ENCODE assay signal across 1 cellular context in the genomic region with DNA sequence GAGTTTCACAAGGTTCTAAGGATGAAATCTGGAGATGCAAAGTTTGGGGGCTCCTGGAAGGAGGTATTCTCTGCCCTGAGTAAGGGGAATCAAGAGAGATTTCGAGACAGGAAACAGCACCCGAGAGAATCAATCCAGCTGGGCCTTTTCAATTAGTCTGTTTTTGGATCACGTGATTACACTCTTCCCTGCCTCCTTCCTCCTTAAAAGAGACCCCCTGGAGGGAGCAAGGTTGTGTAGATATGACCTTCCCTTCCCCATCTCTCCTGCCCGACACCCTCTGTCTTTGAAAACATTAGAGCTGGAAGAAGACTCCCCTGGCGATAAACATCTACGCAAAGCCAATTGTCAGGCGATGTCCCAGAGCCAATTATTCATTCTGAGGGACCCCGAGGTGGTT.
TF ChIP-seq lines count a peak whose summit lies in the region.

No MANE protein-coding gene starts in this region.

TF ChIP-seq in GM23338, 12 proteins besides CTCF, POLR2A, EP300 and RAD21:
- TF ChIP-seq, protein P1, sequence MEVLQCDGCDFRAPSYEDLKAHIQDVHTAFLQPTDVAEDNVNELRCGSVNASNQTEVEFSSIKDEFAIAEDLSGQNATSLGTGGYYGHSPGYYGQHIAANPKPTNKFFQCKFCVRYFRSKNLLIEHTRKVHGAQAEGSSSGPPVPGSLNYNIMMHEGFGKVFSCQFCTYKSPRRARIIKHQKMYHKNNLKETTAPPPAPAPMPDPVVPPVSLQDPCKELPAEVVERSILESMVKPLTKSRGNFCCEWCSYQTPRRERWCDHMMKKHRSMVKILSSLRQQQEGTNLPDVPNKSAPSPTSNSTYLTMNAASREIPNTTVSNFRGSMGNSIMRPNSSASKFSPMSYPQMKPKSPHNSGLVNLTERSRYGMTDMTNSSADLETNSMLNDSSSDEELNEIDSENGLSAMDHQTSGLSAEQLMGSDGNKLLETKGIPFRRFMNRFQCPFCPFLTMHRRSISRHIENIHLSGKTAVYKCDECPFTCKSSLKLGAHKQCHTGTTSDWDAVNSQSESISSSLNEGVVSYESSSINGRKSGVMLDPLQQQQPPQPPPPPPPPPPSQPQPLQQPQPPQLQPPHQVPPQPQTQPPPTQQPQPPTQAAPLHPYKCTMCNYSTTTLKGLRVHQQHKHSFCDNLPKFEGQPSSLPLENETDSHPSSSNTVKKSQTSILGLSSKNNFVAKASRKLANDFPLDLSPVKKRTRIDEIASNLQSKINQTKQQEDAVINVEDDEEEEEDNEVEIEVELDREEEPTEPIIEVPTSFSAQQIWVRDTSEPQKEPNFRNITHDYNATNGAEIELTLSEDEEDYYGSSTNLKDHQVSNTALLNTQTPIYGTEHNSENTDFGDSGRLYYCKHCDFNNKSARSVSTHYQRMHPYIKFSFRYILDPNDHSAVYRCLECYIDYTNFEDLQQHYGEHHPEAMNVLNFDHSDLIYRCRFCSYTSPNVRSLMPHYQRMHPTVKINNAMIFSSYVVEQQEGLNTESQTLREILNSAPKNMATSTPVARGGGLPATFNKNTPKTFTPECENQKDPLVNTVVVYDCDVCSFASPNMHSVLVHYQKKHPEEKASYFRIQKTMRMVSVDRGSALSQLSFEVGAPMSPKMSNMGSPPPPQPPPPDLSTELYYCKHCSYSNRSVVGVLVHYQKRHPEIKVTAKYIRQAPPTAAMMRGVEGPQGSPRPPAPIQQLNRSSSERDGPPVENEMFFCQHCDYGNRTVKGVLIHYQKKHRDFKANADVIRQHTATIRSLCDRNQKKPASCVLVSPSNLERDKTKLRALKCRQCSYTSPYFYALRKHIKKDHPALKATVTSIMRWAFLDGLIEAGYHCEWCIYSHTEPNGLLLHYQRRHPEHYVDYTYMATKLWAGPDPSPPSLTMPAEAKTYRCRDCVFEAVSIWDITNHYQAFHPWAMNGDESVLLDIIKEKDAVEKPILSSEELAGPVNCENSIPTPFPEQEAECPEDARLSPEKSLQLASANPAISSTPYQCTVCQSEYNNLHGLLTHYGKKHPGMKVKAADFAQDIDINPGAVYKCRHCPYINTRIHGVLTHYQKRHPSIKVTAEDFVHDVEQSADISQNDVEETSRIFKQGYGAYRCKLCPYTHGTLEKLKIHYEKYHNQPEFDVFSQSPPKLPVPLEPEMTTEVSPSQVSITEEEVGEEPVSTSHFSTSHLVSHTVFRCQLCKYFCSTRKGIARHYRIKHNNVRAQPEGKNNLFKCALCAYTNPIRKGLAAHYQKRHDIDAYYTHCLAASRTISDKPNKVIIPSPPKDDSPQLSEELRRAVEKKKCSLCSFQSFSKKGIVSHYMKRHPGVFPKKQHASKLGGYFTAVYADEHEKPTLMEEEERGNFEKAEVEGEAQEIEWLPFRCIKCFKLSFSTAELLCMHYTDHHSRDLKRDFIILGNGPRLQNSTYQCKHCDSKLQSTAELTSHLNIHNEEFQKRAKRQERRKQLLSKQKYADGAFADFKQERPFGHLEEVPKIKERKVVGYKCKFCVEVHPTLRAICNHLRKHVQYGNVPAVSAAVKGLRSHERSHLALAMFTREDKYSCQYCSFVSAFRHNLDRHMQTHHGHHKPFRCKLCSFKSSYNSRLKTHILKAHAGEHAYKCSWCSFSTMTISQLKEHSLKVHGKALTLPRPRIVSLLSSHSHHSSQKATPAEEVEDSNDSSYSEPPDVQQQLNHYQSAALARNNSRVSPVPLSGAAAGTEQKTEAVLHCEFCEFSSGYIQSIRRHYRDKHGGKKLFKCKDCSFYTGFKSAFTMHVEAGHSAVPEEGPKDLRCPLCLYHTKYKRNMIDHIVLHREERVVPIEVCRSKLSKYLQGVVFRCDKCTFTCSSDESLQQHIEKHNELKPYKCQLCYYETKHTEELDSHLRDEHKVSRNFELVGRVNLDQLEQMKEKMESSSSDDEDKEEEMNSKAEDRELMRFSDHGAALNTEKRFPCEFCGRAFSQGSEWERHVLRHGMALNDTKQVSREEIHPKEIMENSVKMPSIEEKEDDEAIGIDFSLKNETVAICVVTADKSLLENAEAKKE (CRISPR knock-in tag; IDR thresholded peaks at IDR 0.05): no peak
- TF ChIP-seq JUNB (IDR thresholded peaks at IDR 0.05; ENCODE audit: unreplicated experiment) (no peak), EZH2 (IDR thresholded peaks at IDR 0.05; ENCODE audit: low read depth, unreplicated experiment) (no peak), ZNF114 (CRISPR knock-in tag; IDR thresholded peaks at IDR 0.05) (no peak), ZNF331 (CRISPR knock-in tag; IDR thresholded peaks at IDR 0.05; ENCODE audit: low read depth) (no peak), REST (IDR thresholded peaks at IDR 0.05; ENCODE audit: unreplicated experiment) (no peak), STAT1 (IDR thresholded peaks at IDR 0.05; ENCODE audit: unreplicated experiment) (no peak), POLR2AphosphoS5 (IDR thresholded peaks at IDR 0.05; ENCODE audit: low read depth) (no peak), CREB1 (CRISPR knock-in tag; IDR thresholded peaks at IDR 0.05; ENCODE audit: low read depth) (no peak), NANOG (IDR thresholded peaks at IDR 0.05; ENCODE audit: borderline replicate concordance) (no peak), EZH2phosphoT487 (IDR thresholded peaks at IDR 0.05; ENCODE audit: unreplicated experiment) (no peak)
- TF ChIP-seq, protein P2, sequence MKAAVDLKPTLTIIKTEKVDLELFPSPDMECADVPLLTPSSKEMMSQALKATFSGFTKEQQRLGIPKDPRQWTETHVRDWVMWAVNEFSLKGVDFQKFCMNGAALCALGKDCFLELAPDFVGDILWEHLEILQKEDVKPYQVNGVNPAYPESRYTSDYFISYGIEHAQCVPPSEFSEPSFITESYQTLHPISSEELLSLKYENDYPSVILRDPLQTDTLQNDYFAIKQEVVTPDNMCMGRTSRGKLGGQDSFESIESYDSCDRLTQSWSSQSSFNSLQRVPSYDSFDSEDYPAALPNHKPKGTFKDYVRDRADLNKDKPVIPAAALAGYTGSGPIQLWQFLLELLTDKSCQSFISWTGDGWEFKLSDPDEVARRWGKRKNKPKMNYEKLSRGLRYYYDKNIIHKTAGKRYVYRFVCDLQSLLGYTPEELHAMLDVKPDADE (IDR thresholded peaks at IDR 0.05): no peak
